Comparison of ENCODE assay signal across 7 cellular contexts in genomic region chr12:49069507-49070346, GRCh38. TPM values are rescaled to one million over a fixed set of nuclear protein-coding genes. Genes with fewer than 3 reads are reported as not detected.
DNase-seq lines count a peak whose midpoint lies in the region; ATAC-seq and TF ChIP-seq lines count a peak whose summit lies in the region.

A gene with protein sequence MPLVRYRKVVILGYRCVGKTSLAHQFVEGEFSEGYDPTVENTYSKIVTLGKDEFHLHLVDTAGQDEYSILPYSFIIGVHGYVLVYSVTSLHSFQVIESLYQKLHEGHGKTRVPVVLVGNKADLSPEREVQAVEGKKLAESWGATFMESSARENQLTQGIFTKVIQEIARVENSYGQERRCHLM (minus strand): TSS chr12:49069979. CDS start chr12:49069785, 194 bp downstream.

- H3K4me3 Mint-ChIP-seq in T-helper 1 cell treated with Interleukin-12 subunit alpha and Interleukin-12 subunit beta and Interleukin-4 antibody, amounts not matched to agents 30 μg/mL and 1 μg/mL, for 36 hours = peak within 1 kb of the TSS; percentile 100

- peaks cover 0 to 14% of the 10 kb centered on the region in 2 donors for H3K4me1 ChIP-seq in right atrium auricular region
- peaks cover 8% of the 10 kb centered on the region for H3K4me1 ChIP-seq in rectal smooth muscle tissue (ENCODE audit: control insufficient read depth, insufficient read depth, low read length)

- H3K36me3 Mint-ChIP-seq in T-helper 1 cell treated with Interleukin-12 subunit alpha and Interleukin-12 subunit beta and Interleukin-4 antibody, amounts not matched to agents 30 μg/mL and 1 μg/mL, for 36 hours (ENCODE audit: low read depth) = peaks cover 6% of the 10 kb centered on the region

- DNase-seq in NCI-H1694 treated with DMSO at 0.1 percent for 48 hours (lab: John Stamatoyannopoulos, UW) (peak; percentile 86), amygdala (lab: John Stamatoyannopoulos, UW) (peak in 55 of 56 donors; percentile 71 to 99 (median 94)), right atrium auricular region (ENCODE audit: low spot score) (peak; percentile 99)

- ATAC-seq in GM18499 (IDR thresholded peaks at IDR 0.05; ENCODE audit: insufficient read depth, unreplicated experiment) (peak; percentile 90), HG02943 (IDR thresholded peaks at IDR 0.05; ENCODE audit: low read depth, unreplicated experiment) (peak; percentile 99)

- H3K9me3 Mint-ChIP-seq in T-helper 1 cell treated with Interleukin-12 subunit alpha and Interleukin-12 subunit beta and Interleukin-4 antibody, amounts not matched to agents 30 μg/mL and 1 μg/mL, for 36 hours = no peaks in the 10 kb centered on the region

- H3K4me1 Mint-ChIP-seq in T-helper 1 cell treated with Interleukin-12 subunit alpha and Interleukin-12 subunit beta and Interleukin-4 antibody, amounts not matched to agents 30 μg/mL and 1 μg/mL, for 36 hours (ENCODE audit: low read depth) = peaks cover 22% of the 10 kb centered on the region

- H3K27ac Mint-ChIP-seq in T-helper 1 cell treated with Interleukin-12 subunit alpha and Interleukin-12 subunit beta and Interleukin-4 antibody, amounts not matched to agents 30 μg/mL and 1 μg/mL, for 36 hours = peak within 1 kb of the TSS; percentile 98

- H3K36me3 ChIP-seq in right atrium auricular region (no peaks in the 10 kb centered on the region), rectal smooth muscle tissue (ENCODE audit: control insufficient read depth, insufficient read depth, low read length) (no peaks in the 10 kb centered on the region)

- no peaks in the 10 kb centered on the region for H3K27me3 Mint-ChIP-seq in T-helper 1 cell treated with Interleukin-12 subunit alpha and Interleukin-12 subunit beta and Interleukin-4 antibody, amounts not matched to agents 30 μg/mL and 1 μg/mL, for 36 hours (ENCODE audit: low read depth)

- peak within 1 kb of the TSS; percentile 78 to 81 for H3K4me3 ChIP-seq in right atrium auricular region
- H3K4me3 ChIP-seq in rectal smooth muscle tissue (ENCODE audit: low read length) = peak within 1 kb of the TSS; percentile 99

- H3K27ac ChIP-seq in right atrium auricular region (peak within 1 kb of the TSS; percentile 73 to 78), rectal smooth muscle tissue (ENCODE audit: low read depth, low read length) (peak within 1 kb of the TSS; percentile 45)

- TF ChIP-seq CTCF in right atrium auricular region (IDR thresholded peaks at IDR 0.05) = no peak

- H3K27me3 ChIP-seq in right atrium auricular region = no peaks in the 10 kb centered on the region
- no peaks in the 10 kb centered on the region for H3K27me3 ChIP-seq in rectal smooth muscle tissue (ENCODE audit: control insufficient read depth, insufficient read depth, low read length)

- peak within 1 kb of the TSS; percentile 80 for H3K9ac ChIP-seq in rectal smooth muscle tissue (ENCODE audit: low read length)

- H3K9me3 ChIP-seq in right atrium auricular region = no peaks in the 10 kb centered on the region

RNA-seq across cellular contexts. Expression of the gene that starts here (rescaled TPM):
- under 1 TPM in 1 of 2 donors, not detected in 1; 0.35 TPM for total RNA-seq in right atrium auricular region

Comparison
In these comparisons a context has a peak if more than half of its experiments do, and no peak if none do; other contexts are left out.
1. Peak in every context shown above with its lines: DNase-seq, ATAC-seq, H3K4me3 ChIP-seq and H3K27ac ChIP-seq.
2. Peak in DNase-seq, H3K4me3 ChIP-seq and H3K27ac ChIP-seq in right atrium auricular region; RNA of the gene not detected or under 1 TPM.